13 cellular contexts compared by ENCODE assay signal in the genomic region with DNA sequence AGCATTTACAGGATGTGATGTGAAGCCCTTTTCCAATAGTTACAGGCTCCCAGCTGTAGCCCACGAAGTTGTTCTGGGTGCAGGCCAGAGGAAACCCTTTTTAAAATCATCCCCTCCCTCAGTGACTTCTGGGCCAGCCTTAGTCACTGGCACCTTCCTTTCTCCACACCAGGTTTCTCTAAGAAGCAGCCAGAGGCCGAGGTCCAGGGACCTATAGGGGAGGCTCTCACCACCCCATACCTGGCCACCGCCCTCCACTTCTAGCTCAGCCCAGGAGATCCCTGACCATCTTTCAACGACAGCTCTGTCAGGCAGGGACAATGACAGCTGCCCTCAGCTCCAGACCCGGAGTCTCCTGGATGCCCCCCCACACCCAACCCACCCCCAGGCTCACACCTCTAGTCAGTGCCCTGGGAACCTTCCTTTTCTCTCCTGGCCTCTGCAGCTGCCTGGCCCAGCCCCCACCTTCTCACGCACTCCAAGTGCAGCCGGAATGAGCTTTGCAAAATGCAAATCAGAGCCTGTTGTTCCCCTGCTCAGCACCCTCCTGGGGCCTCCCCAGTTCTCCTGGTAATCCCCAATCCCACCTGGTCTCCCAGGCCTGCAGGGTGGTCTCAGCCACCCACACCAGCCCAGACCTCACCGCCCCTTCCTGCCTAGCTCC. TPM values are rescaled to one million over a fixed set of nuclear protein-coding genes. Genes with fewer than 3 reads are reported as not detected.
DNase-seq lines count a peak whose midpoint lies in the region; ATAC-seq and TF ChIP-seq lines count a peak whose summit lies in the region.
"Had no signal": no experiment of that assay in that cellular context is flagged by ENCODE, and none has a peak within 500 bp of the region (broad histone marks: within the 10 kb centered on the region; RNA-seq: fewer than 3 reads in every experiment).

No MANE protein-coding gene starts in this region.

- H4K8ac ChIP-seq in neuronal stem cell (ENCODE audit: low read depth, low read length): no peak overlapping the region

- peak overlapping the region; percentile 44 for H2AK5ac ChIP-seq in neuronal stem cell (ENCODE audit: low read depth, low read length)

- H3K4me3 ChIP-seq in HUES64 (ENCODE audit: low read length): no peak overlapping the region
- no peak overlapping the region for H3K4me3 ChIP-seq in neuronal stem cell (ENCODE audit: low read length in 2 of 2)
- H3K4me3 ChIP-seq: testis had no signal

- no peak overlapping the region for H3K4ac ChIP-seq in neuronal stem cell (ENCODE audit: low read length)

- TF ChIP-seq CTCF in activated CD8-positive, alpha-beta T cell treated with anti-CD3 and anti-CD28 coated beads for 36 hours (IDR thresholded peaks at IDR 0.05): no peak

- intact Hi-C loops in activated CD8-positive, alpha-beta T cell treated with anti-CD3 and anti-CD28 coated beads for 36 hours (cut with micrococcal nuclease): no loop called here

- H4K91ac ChIP-seq in neuronal stem cell (ENCODE audit: low read depth, low read length, poor library complexity): no peak overlapping the region

- peaks cover 36% of the 10 kb centered on the region for H3K36me3 Mint-ChIP-seq in activated CD8-positive, alpha-beta T cell treated with anti-CD3 and anti-CD28 coated beads, Interleukin-2, amount 10 ng/mL, durations not matched to agents 7 days and 5 days (ENCODE audit: low read depth)
- H3K36me3 Mint-ChIP-seq in activated CD8-positive, alpha-beta T cell treated with anti-CD3 and anti-CD28 coated beads for 36 hours (ENCODE audit: low read depth): no peaks in the 10 kb centered on the region

- H2BK120ac ChIP-seq in neuronal stem cell (ENCODE audit: low read depth, low read length): no peak overlapping the region

- H3K9me3 ChIP-seq in HUES64 (ENCODE audit: insufficient read depth, low read depth, low read length): no peaks in the 10 kb centered on the region
- H3K9me3 ChIP-seq in neuronal stem cell (replicated peaks in 1 of 2; ENCODE audit: control insufficient read depth in 2 of 2, insufficient read depth in 1 of 2, low read depth in 1 of 2, low read length in 2 of 2): no peaks in the 10 kb centered on the region
- H3K9me3 ChIP-seq: testis had no signal

- H2BK15ac ChIP-seq in neuronal stem cell (ENCODE audit: low read length): no peak overlapping the region

- H3K27me3 Mint-ChIP-seq in activated CD8-positive, alpha-beta T cell treated with anti-CD3 and anti-CD28 coated beads, Interleukin-2, amount 10 ng/mL, durations not matched to agents 7 days and 5 days (ENCODE audit: low read depth): no peaks in the 10 kb centered on the region
- H3K27me3 Mint-ChIP-seq in activated CD8-positive, alpha-beta T cell treated with anti-CD3 and anti-CD28 coated beads for 36 hours: no peaks in the 10 kb centered on the region

- H3K36me3 ChIP-seq in HUES64 (ENCODE audit: insufficient read depth, low read length) (no peaks in the 10 kb centered on the region), neuronal stem cell (replicated peaks in 1 of 2; ENCODE audit: control insufficient read depth in 2 of 2, insufficient read depth in 2 of 2, low read length in 2 of 2) (no peaks in the 10 kb centered on the region)

- no peaks in the 10 kb centered on the region for H3K79me1 ChIP-seq in neuronal stem cell (ENCODE audit: low read depth, low read length)

- POLR2A ChIA-PET in activated CD8-positive, alpha-beta T cell treated with anti-CD3 and anti-CD28 coated beads, Interleukin-2, amount 10 ng/mL, durations not matched to agents 7 days and 5 days (lab: Charles Lee): interaction anchor here (0.6 to 1.0 kb wide), 2 partner anchors 10 to 770 kb away, joined by 3 to 6 read pairs; no protein-coding TSS in a partner anchor
- POLR2A ChIA-PET in activated CD8-positive, alpha-beta T cell treated with anti-CD3 and anti-CD28 coated beads for 36 hours (lab: Charles Lee): no interaction called here

- H3K27ac ChIP-seq in HUES64 (ENCODE audit: low read depth, low read length) (peak overlapping the region; percentile 75; the same call in 1 of the 2 replicates), caudate nucleus (ENCODE audit: low read depth, low read length) (peak overlapping the region; percentile 69), neuronal stem cell (replicated peaks; ENCODE audit: low read length) (no peak overlapping the region)
- H3K27ac ChIP-seq: testis had no signal

- no peak for DNase-seq in activated CD8-positive, alpha-beta T cell treated with anti-CD3 and anti-CD28 coated beads, Interleukin-2, amount 10 ng/mL, durations not matched to agents 7 days and 5 days
- DNase-seq in activated CD8-positive, alpha-beta T cell treated with anti-CD3 and anti-CD28 coated beads for 36 hours: no peak
- DNase-seq in caudate nucleus (lab: John Stamatoyannopoulos, UW): peak in 12 of 61 donors; percentile 10 to 60 (median 30)
- no peak for DNase-seq in neuronal stem cell (ENCODE audit: low spot score)
- no peak for DNase-seq in activated CD4-positive, alpha-beta T cell treated with anti-CD3 and anti-CD28 coated beads for 48 hours
- no peak for DNase-seq in hippocampal formation (lab: John Stamatoyannopoulos, UW)
- DNase-seq: effector CD8-positive, alpha-beta T cell; HCEC 1CT; NCI-H146; PC-3; testis had no signal

- H3K14ac ChIP-seq in neuronal stem cell (ENCODE audit: low read length): no peak overlapping the region

- 28% methylated on average over 8 of the region's 8 CpGs for WGBS in HUES64
- WGBS in neuronal stem cell (ENCODE audit: extremely low coverage in 2 of 2, insufficient read length in 2 of 2, insufficient replicate concordance in 1 of 2), 2 donors: no CpG with 5 or more reads among the region's 8 CpGs

- CTCF ChIA-PET in activated CD8-positive, alpha-beta T cell treated with anti-CD3 and anti-CD28 coated beads, Interleukin-2, amount 10 ng/mL, durations not matched to agents 7 days and 5 days (lab: Charles Lee): interaction anchor here (1.4 kb wide), 1 partner anchor 27 kb away, joined by 5 read pairs; no protein-coding TSS in a partner anchor
- CTCF ChIA-PET in activated CD8-positive, alpha-beta T cell treated with anti-CD3 and anti-CD28 coated beads for 36 hours (lab: Charles Lee): interaction anchor here (0.6 kb wide), 1 partner anchor 1286 kb away, joined by 3 read pairs; no protein-coding TSS in a partner anchor

- H3K27me3 ChIP-seq in HUES64 (ENCODE audit: insufficient read depth, low read length): no peaks in the 10 kb centered on the region
- H3K27me3 ChIP-seq in neuronal stem cell (ENCODE audit: control insufficient read depth in 3 of 3, insufficient read depth in 3 of 3, low read depth in 1 of 3, low read length in 3 of 3): no peaks in the 10 kb centered on the region
- H3K27me3 ChIP-seq: testis had no signal

- peak overlapping the region; percentile 41 for H3K27ac Mint-ChIP-seq in activated CD8-positive, alpha-beta T cell treated with anti-CD3 and anti-CD28 coated beads, Interleukin-2, amount 10 ng/mL, durations not matched to agents 7 days and 5 days
- no peak overlapping the region for H3K27ac Mint-ChIP-seq in activated CD8-positive, alpha-beta T cell treated with anti-CD3 and anti-CD28 coated beads for 36 hours

- H3K4me1 Mint-ChIP-seq in activated CD8-positive, alpha-beta T cell treated with anti-CD3 and anti-CD28 coated beads, Interleukin-2, amount 10 ng/mL, durations not matched to agents 7 days and 5 days (ENCODE audit: low read depth): peaks cover 13% of the 10 kb centered on the region
- peaks cover 3% of the 10 kb centered on the region for H3K4me1 Mint-ChIP-seq in activated CD8-positive, alpha-beta T cell treated with anti-CD3 and anti-CD28 coated beads for 36 hours (ENCODE audit: low read depth)

- H3K23ac ChIP-seq in neuronal stem cell (ENCODE audit: low read depth, low read length, poor library complexity): peak overlapping the region; percentile 39

- H3K9me3 Mint-ChIP-seq in activated CD8-positive, alpha-beta T cell treated with anti-CD3 and anti-CD28 coated beads, Interleukin-2, amount 10 ng/mL, durations not matched to agents 7 days and 5 days (ENCODE audit: insufficient read depth): no peaks in the 10 kb centered on the region
- no peaks in the 10 kb centered on the region for H3K9me3 Mint-ChIP-seq in activated CD8-positive, alpha-beta T cell treated with anti-CD3 and anti-CD28 coated beads for 36 hours

- H3K4me3 Mint-ChIP-seq in activated CD8-positive, alpha-beta T cell treated with anti-CD3 and anti-CD28 coated beads, Interleukin-2, amount 10 ng/mL, durations not matched to agents 7 days and 5 days: no peak overlapping the region
- H3K4me3 Mint-ChIP-seq in activated CD8-positive, alpha-beta T cell treated with anti-CD3 and anti-CD28 coated beads for 36 hours: no peak overlapping the region

- peak overlapping the region; percentile 62 for H2AFZ ChIP-seq in neuronal stem cell (ENCODE audit: low read length)

- H3K4me1 ChIP-seq in HUES64 (ENCODE audit: insufficient read depth, low read length) (peaks cover 25% of the 10 kb centered on the region), neuronal stem cell (ENCODE audit: control insufficient read depth in 2 of 2, insufficient read depth in 1 of 2, low read depth in 1 of 2, low read length in 2 of 2) (peaks cover 19 to 22% of the 10 kb centered on the region in 2 donors)
- H3K4me1 ChIP-seq: testis had no signal

- peak overlapping the region; percentile 91 for H3K18ac ChIP-seq in neuronal stem cell (ENCODE audit: low read length)

- ATAC-seq in activated CD8-positive, alpha-beta T cell treated with anti-CD3 and anti-CD28 coated beads, Interleukin-2, amount 10 ng/mL, durations not matched to agents 7 days and 5 days: no peak
- no peak for ATAC-seq in activated CD8-positive, alpha-beta T cell treated with anti-CD3 and anti-CD28 coated beads for 36 hours
- no peak for ATAC-seq in GM21423 (IDR thresholded peaks at IDR 0.05; ENCODE audit: unreplicated experiment)
- ATAC-seq: PC-3 had no signal

- H3K4me2 ChIP-seq in neuronal stem cell (ENCODE audit: insufficient read depth, low read length, poor library complexity, severe bottlenecking): no peak overlapping the region

- H2BK12ac ChIP-seq in neuronal stem cell (ENCODE audit: low read length): no peak overlapping the region

- H3K9ac ChIP-seq in HUES64 (ENCODE audit: low read depth, low read length) (peak overlapping the region; percentile 49; the same call in 1 of the 2 replicates), neuronal stem cell (ENCODE audit: low read depth, low read length, poor library complexity) (peak overlapping the region; percentile 24)

- H2BK5ac ChIP-seq in neuronal stem cell (ENCODE audit: low read length): no peak overlapping the region

RNA-seq across cellular contexts. Expression of a gene that starts 46.7 kb away (rescaled TPM):
- 100 to 1,000 TPM; 103 to 106 TPM for total RNA-seq in activated CD8-positive, alpha-beta T cell treated with anti-CD3 and anti-CD28 coated beads, Interleukin-2, amount 10 ng/mL, durations not matched to agents 7 days and 5 days
- 10 to 100 TPM; 41.7 to 46.8 TPM for total RNA-seq in activated CD8-positive, alpha-beta T cell treated with anti-CD3 and anti-CD28 coated beads for 36 hours
- 5.9 TPM for polyA plus RNA-seq in HUES64 (2013, experiment 1 of 2)
- 6.3 TPM for polyA plus RNA-seq in HUES64 (2013, experiment 2 of 2)
- 13.2 TPM for polyA plus RNA-seq in neuronal stem cell (2013, experiment 1 of 2)
- polyA plus RNA-seq in neuronal stem cell (2013, experiment 2 of 2): 12.4 TPM
